18 cellular contexts compared by ENCODE assay signal in genomic region chr6:31878222-31878621, GRCh38. TPM values are rescaled to one million over a fixed set of nuclear protein-coding genes. Genes with fewer than 3 reads are reported as not detected.
DNase-seq lines count a peak whose midpoint lies in the region; ATAC-seq, FAIRE-seq and TF ChIP-seq lines count a peak whose summit lies in the region.
"Had no signal": no experiment of that assay in that cellular context is flagged by ENCODE, and none has a peak within 500 bp of the region (broad histone marks: within the 10 kb centered on the region; RNA-seq: fewer than 3 reads in every experiment).

No MANE protein-coding gene starts in this region.

- H3K9me3 ChIP-seq in DND-41 (ENCODE audit: insufficient read depth, low read length, severe bottlenecking) (no peaks in the 10 kb centered on the region), T-helper 17 cell (ENCODE audit: control insufficient read depth, low read length, poor library complexity, severe bottlenecking) (no peaks in the 10 kb centered on the region), kidney (ENCODE audit: control insufficient read depth in 1 of 2, low read length in 2 of 2) (no peaks in the 10 kb centered on the region), small intestine (ENCODE audit: control insufficient read depth, low read depth) (no peaks in the 10 kb centered on the region)
- no peaks in the 10 kb centered on the region for H3K9me3 ChIP-seq in CD4-positive, alpha-beta T cell (ENCODE audit: control insufficient read depth, low read length)

- H3K4me1 ChIP-seq in DND-41 (ENCODE audit: insufficient read depth, low read length) (no peaks in the 10 kb centered on the region), kidney (ENCODE audit: control insufficient read depth in 1 of 2, insufficient read depth in 1 of 2, low read depth in 1 of 2, low read length in 2 of 2) (peaks cover 0 to 8% of the 10 kb centered on the region in 2 donors), small intestine (ENCODE audit: control insufficient read depth in 2 of 2, insufficient read depth in 1 of 2, low read depth in 1 of 2, low read length in 1 of 2) (no peaks in the 10 kb centered on the region)

- H3K4me3 ChIP-seq in DND-41 (ENCODE audit: low read depth in 1 of 2, low read length in 2 of 2) (no peak overlapping the region), kidney (ENCODE audit: low read length in 2 of 2) (peak overlapping the region; percentile 41 to 56), small intestine (ENCODE audit: low read depth in 1 of 2, low read length in 2 of 2) (peak overlapping the region; percentile 66 to 87)

- H3K4me1 Mint-ChIP-seq in T-helper 17 cell = peaks cover 11% of the 10 kb centered on the region
- no peaks in the 10 kb centered on the region for H3K4me1 Mint-ChIP-seq in CD4-positive, alpha-beta T cell (ENCODE audit: low read depth)

- POLR2A ChIA-PET in CD4-positive, alpha-beta T cell (lab: Charles Lee) = no interaction called here

- TF ChIP-seq CTCF in DND-41 (IDR thresholded peaks at IDR 0.05; ENCODE audit: borderline replicate concordance, extremely low read depth, low read length, poor library complexity, severe bottlenecking) (no peak), kidney (IDR thresholded peaks at IDR 0.05; ENCODE audit: borderline replicate concordance, extremely low read depth, insufficient read depth) (no peak)
- TF ChIP-seq CTCF in CD4-positive, alpha-beta T cell (IDR thresholded peaks at IDR 0.05) = no peak

- H3K36me3 Mint-ChIP-seq in T-helper 17 cell (ENCODE audit: low read depth) = peaks cover 11% of the 10 kb centered on the region
- peaks cover 33% of the 10 kb centered on the region for H3K36me3 Mint-ChIP-seq in CD4-positive, alpha-beta T cell (ENCODE audit: low read depth)

- CTCF ChIA-PET in CD4-positive, alpha-beta T cell (lab: Charles Lee) = no interaction called here

- no peaks in the 10 kb centered on the region for H3K9me3 Mint-ChIP-seq in CD4-positive, alpha-beta T cell

- H3K4me3 Mint-ChIP-seq in T-helper 17 cell = no peak overlapping the region
- H3K4me3 Mint-ChIP-seq in CD4-positive, alpha-beta T cell = no peak overlapping the region

- ATAC-seq in DND-41 (ENCODE audit: insufficient read depth, low read depth) (peak; percentile 10; the same call in 2 of the 3 replicates), T-helper 17 cell (no peak), GM18909 (IDR thresholded peaks at IDR 0.05; ENCODE audit: poor library complexity, unreplicated experiment) (no peak)
- no peak for ATAC-seq in CD4-positive, alpha-beta T cell (ENCODE audit: poor library complexity)
- ATAC-seq: left cardiac atrium had no signal

- WGBS in small intestine, 3 donors = 15 to 58% (median 50%) methylated on average over 1 to 3 of the region's 3 CpGs

- peaks cover 35% of the 10 kb centered on the region for H3K36me3 ChIP-seq in DND-41 (ENCODE audit: insufficient read depth, low read length)
- peaks cover 12 to 24% of the 10 kb centered on the region in 2 donors for H3K36me3 ChIP-seq in kidney (ENCODE audit: control insufficient read depth in 1 of 2, insufficient read depth in 2 of 2, low read length in 2 of 2)
- H3K36me3 ChIP-seq in small intestine (ENCODE audit: control insufficient read depth in 2 of 2, insufficient read depth in 2 of 2, low read length in 2 of 2) = peaks cover 9 to 16% of the 10 kb centered on the region in 2 donors

- no peak overlapping the region for H3K9ac ChIP-seq in DND-41 (ENCODE audit: low read depth, low read length)
- H3K9ac ChIP-seq in kidney (ENCODE audit: low read length in 2 of 2) = peak overlapping the region; percentile 24 to 56

- H3K27ac ChIP-seq in DND-41 (ENCODE audit: low read length) = no peak overlapping the region
- peak overlapping the region; percentile 75 to 87 for H3K27ac ChIP-seq in kidney (ENCODE audit: low read depth in 2 of 2, low read length in 2 of 2)
- H3K27ac ChIP-seq in small intestine (ENCODE audit: low read depth in 1 of 2, low read length in 1 of 2) = peak overlapping the region; percentile 89 to 99
- H3K27ac ChIP-seq in CD4-positive, alpha-beta T cell (ENCODE audit: low read depth, low read length) = no peak overlapping the region

- H3K27me3 Mint-ChIP-seq in T-helper 17 cell = no peaks in the 10 kb centered on the region
- no peaks in the 10 kb centered on the region for H3K27me3 Mint-ChIP-seq in CD4-positive, alpha-beta T cell

- H3K27ac Mint-ChIP-seq in T-helper 17 cell = peak overlapping the region; percentile 27
- no peak overlapping the region for H3K27ac Mint-ChIP-seq in CD4-positive, alpha-beta T cell

- H2AFZ ChIP-seq in DND-41 (ENCODE audit: low read depth, low read length) = no peak overlapping the region

- FAIRE-seq in kidney (lab: Jason Lieb, UNC) (no peak), small intestine (lab: Jason Lieb, UNC) (no peak)
- FAIRE-seq: D721Med had no signal

- H3K27me3 ChIP-seq in DND-41 (ENCODE audit: insufficient read depth, low read length, poor library complexity) (no peaks in the 10 kb centered on the region), small intestine (ENCODE audit: control insufficient read depth in 2 of 2, insufficient read depth in 2 of 2, low read length in 2 of 2) (no peaks in the 10 kb centered on the region)
- H3K27me3 ChIP-seq in CD4-positive, alpha-beta T cell (ENCODE audit: control insufficient read depth, insufficient read depth, low read length) = no peaks in the 10 kb centered on the region

- no peak overlapping the region for H3K4me2 ChIP-seq in DND-41 (ENCODE audit: insufficient read depth, low read length)

- intact Hi-C loops in kidney (cut with DNase I) = no loop called here
- intact Hi-C loops in CD4-positive, alpha-beta T cell (cut with DNase I, micrococcal nuclease) = no loop called here

- DNase-seq in DND-41 = no peak
- no peak for DNase-seq in T-helper 17 cell
- no peak for DNase-seq in kidney
- peak; percentile 42 for DNase-seq in small intestine
- no peak for DNase-seq in CD4-positive, alpha-beta T cell
- DNase-seq in stimulated activated CD4-positive, alpha-beta T cell treated with anti-CD3 and anti-CD28 coated beads, Interleukin-2, amount 100 ng/mL, for 48 hours = no peak
- DNase-seq: activated CD4-positive, CD25-positive, alpha-beta regulatory T cell treated with anti-CD3 and anti-CD28 coated beads, Interleukin-2, amount 50 U/mL, for 72 hours; aorta; GF-D8; GOT3; hippocampal formation; Karpas-422; left cardiac atrium; NCI-H1417; T-helper 2 cell had no signal

- no peaks in the 10 kb centered on the region for H3K79me2 ChIP-seq in DND-41 (ENCODE audit: insufficient read depth, low read length)

- peaks cover 6% of the 10 kb centered on the region; the same call in 1 of the 2 replicates for H4K20me1 ChIP-seq in DND-41 (ENCODE audit: insufficient read depth, low read length)

RNA-seq across cellular contexts. Expression of gene SLC44A4, which starts 0.6 kb away (rescaled TPM):
- under 1 TPM; 0.10 to 0.13 TPM for total RNA-seq in T-helper 17 cell
- 137 TPM for total RNA-seq in kidney
- polyA plus RNA-seq in kidney (ENCODE audit: insufficient read depth, low read depth, low replicate concordance) = 37.4 TPM
- 100 to 1,000 TPM in 2 of 3 donors, 10 to 100 TPM in 1; 82.3 to 132 (median 129) TPM for polyA plus RNA-seq in small intestine
- total RNA-seq in CD4-positive, alpha-beta T cell = under 1 TPM in 1 of 2 experiments, not detected in 1; 0.20 TPM
- total RNA-seq: fibroblast of lung, left cardiac atrium had no signal
- polyA plus RNA-seq: fibroblast of lung had no signal

RNA-seq across cellular contexts. Expression of gene NEU1, which starts 15.6 kb away (rescaled TPM):
- total RNA-seq in T-helper 17 cell (10 to 100 TPM; 27.1 to 29.6 TPM), kidney (66.9 TPM)
- polyA plus RNA-seq in kidney (ENCODE audit: insufficient read depth, low read depth, low replicate concordance) (131 TPM), small intestine (10 to 100 TPM; 24.8 to 38.3 (median 36.5) TPM)
- total RNA-seq in CD4-positive, alpha-beta T cell = 10 to 100 TPM; 19.7 to 21.1 TPM

RNA-seq across cellular contexts. Expression of gene EHMT2, which starts 19.3 kb away (rescaled TPM):
- total RNA-seq in T-helper 17 cell (10 to 100 TPM; 40.4 to 46.2 TPM), kidney (40.5 TPM)
- polyA plus RNA-seq in kidney (ENCODE audit: insufficient read depth, low read depth, low replicate concordance) (35.3 TPM), small intestine (10 to 100 TPM; 27.8 to 42.4 (median 32.4) TPM)
- 10 to 100 TPM; 36.3 to 36.6 TPM for total RNA-seq in CD4-positive, alpha-beta T cell

RNA-seq across cellular contexts. Expression of gene ZBTB12, which starts 23.7 kb away (rescaled TPM):
- total RNA-seq in T-helper 17 cell (under 1 TPM; 0.50 to 0.96 TPM), kidney (3.4 TPM)
- polyA plus RNA-seq in kidney (ENCODE audit: insufficient read depth, low read depth, low replicate concordance) (2.5 TPM), small intestine (1 to 10 TPM; 1.6 to 8.6 (median 1.9) TPM)
- total RNA-seq in CD4-positive, alpha-beta T cell = under 1 TPM; 0.28 to 0.33 TPM

RNA-seq across cellular contexts. Expression of gene C2, which starts 49.3 kb away (rescaled TPM):
- total RNA-seq in T-helper 17 cell (1 to 10 TPM in 1 of 2 donors, not detected in 1; 2.1 TPM), kidney (38.7 TPM)
- polyA plus RNA-seq in kidney (ENCODE audit: insufficient read depth, low read depth, low replicate concordance) (84.0 TPM), small intestine (10 to 100 TPM in 2 of 3 donors, 1 to 10 TPM in 1; 7.4 to 58.7 (median 13.0) TPM)
- total RNA-seq in CD4-positive, alpha-beta T cell = 1 to 10 TPM; 1.4 to 2.3 TPM

Comparison
In these comparisons a context has a peak if more than half of its experiments do, and no peak if none do; other contexts are left out.
1. H3K27ac ChIP-seq: peak in kidney (2 of 2) and small intestine (2 of 2); none in DND-41 (single experiment) and CD4-positive, alpha-beta T cell (single experiment).
2. H3K4me3 ChIP-seq: peak in kidney (2 of 2) and small intestine (2 of 2); none in DND-41 (0 of 2).
3. RNA of gene SLC44A4, which starts 0.6 kb away (total RNA-seq): 137 TPM in kidney (single experiment); 0.20 TPM in CD4-positive, alpha-beta T cell and 0.10 to 0.13 TPM in T-helper 17 cell; every median in the first group is over 100 times any median in the second.